ENCODE assay signal across 10 cellular contexts in genomic region chr17:8856205-8856603, GRCh38. TPM values are rescaled to one million over a fixed set of nuclear protein-coding genes. Genes with fewer than 3 reads are reported as not detected.
DNase-seq lines count a peak whose midpoint lies in the region; ATAC-seq and TF ChIP-seq lines count a peak whose summit lies in the region.
"Not testable (repeated sequence)": the region's sequence is repeated elsewhere in the genome, so short reads cannot be mapped to it uniquely, and the experiment has no call there.
"Had no signal": no experiment of that assay in that cellular context is flagged by ENCODE, and none has a peak within 500 bp of the region (broad histone marks: within the 10 kb centered on the region; RNA-seq: fewer than 3 reads in every experiment).

No MANE protein-coding gene starts in this region.

- not testable (repeated sequence) for H3K9me3 ChIP-seq in CD8-positive, alpha-beta T cell (ENCODE audit: low read length); left ventricle myocardium inferior (replicated peaks); osteoblast (ENCODE audit: low read depth, low read length)

- not testable (repeated sequence) for DNase-seq in CD8-positive, alpha-beta T cell; GM12864 (ENCODE audit: low read depth); activated B cell treated with CpG ODN at 0.5 μM for 24 hours; activated T-helper 2 cell treated with anti-CD3 and anti-CD28 coated beads, Interferon-gamma antibody, Interleukin-2, Interleukin-4, amounts not matched to agents 10 μg/mL and 5 μg/mL and 100 μg/mL, durations not matched to agents 14 hours and 24 hours and 36 hours (ENCODE audit: low spot score); left ventricle myocardium inferior; osteoblast (ENCODE audit: insufficient read length, low spot score, missing footprints)

- not testable (repeated sequence) for H3K36me3 ChIP-seq in CD8-positive, alpha-beta T cell (ENCODE audit: insufficient read depth, low read length); left ventricle myocardium inferior; osteoblast (ENCODE audit: insufficient read depth, low read length)

- H3K4me3 ChIP-seq in CD8-positive, alpha-beta T cell (ENCODE audit: low read depth, low read length); left ventricle myocardium inferior; osteoblast (ENCODE audit: insufficient read depth, low read length): not testable (repeated sequence)
- peak overlapping the region; percentile 12; the same call in 1 of the 2 replicates for H3K4me3 ChIP-seq in GM12864 (ENCODE audit: low read depth, low read length)

- intact Hi-C loops in CD8-positive, alpha-beta T cell (cut with DNase I, micrococcal nuclease); activated B cell treated with CpG ODN at 0.5 μM for 24 hours (cut with micrococcal nuclease); left ventricle myocardium inferior (cut with micrococcal nuclease): not testable (repeated sequence)
- intact Hi-C loops in activated T-helper 2 cell treated with anti-CD3 and anti-CD28 coated beads, Interferon-gamma antibody, Interleukin-2, Interleukin-4, amounts not matched to agents 10 μg/mL and 5 μg/mL and 100 μg/mL, durations not matched to agents 14 hours and 24 hours and 36 hours (cut with micrococcal nuclease) = loop anchor here (10.0 kb wide), 1 partner anchor 111 kb away; the partner anchor contains the start of gene CCDC42

- peaks cover 13% of the 10 kb centered on the region for H3K4me1 ChIP-seq in CD8-positive, alpha-beta T cell (ENCODE audit: insufficient read depth, low read length)
- H3K4me1 ChIP-seq in left ventricle myocardium inferior (peaks cover 30% of the 10 kb centered on the region), osteoblast (ENCODE audit: insufficient read depth, low read length) (peaks cover 40% of the 10 kb centered on the region)

- H3K27me3 ChIP-seq in CD8-positive, alpha-beta T cell (ENCODE audit: insufficient read depth, low read length); left ventricle myocardium inferior (ENCODE audit: low read depth); osteoblast (ENCODE audit: insufficient read depth, low read length): not testable (repeated sequence)

- not testable (repeated sequence) for H3K36me3 Mint-ChIP-seq in CD8-positive, alpha-beta T cell; IgD-negative memory B cell; activated B cell treated with CpG ODN at 0.5 μM for 24 hours (ENCODE audit: low read depth)
- H3K36me3 Mint-ChIP-seq in activated T-helper 2 cell treated with anti-CD3 and anti-CD28 coated beads, Interferon-gamma antibody, Interleukin-2, Interleukin-4, amounts not matched to agents 10 μg/mL and 5 μg/mL and 100 μg/mL, durations not matched to agents 14 hours and 24 hours and 36 hours (ENCODE audit: low read depth) = peaks cover 22% of the 10 kb centered on the region

- H3K27ac Mint-ChIP-seq in CD8-positive, alpha-beta T cell; activated B cell treated with CpG ODN at 0.5 μM for 24 hours: not testable (repeated sequence)
- H3K27ac Mint-ChIP-seq in IgD-negative memory B cell = peak overlapping the region; percentile 48 to 84 (median 79)
- H3K27ac Mint-ChIP-seq in activated T-helper 2 cell treated with anti-CD3 and anti-CD28 coated beads, Interferon-gamma antibody, Interleukin-2, Interleukin-4, amounts not matched to agents 10 μg/mL and 5 μg/mL and 100 μg/mL, durations not matched to agents 14 hours and 24 hours and 36 hours = peak overlapping the region; percentile 52

- H3K27me3 Mint-ChIP-seq in CD8-positive, alpha-beta T cell (ENCODE audit: low read depth); IgD-negative memory B cell; activated B cell treated with CpG ODN at 0.5 μM for 24 hours; activated T-helper 2 cell treated with anti-CD3 and anti-CD28 coated beads, Interferon-gamma antibody, Interleukin-2, Interleukin-4, amounts not matched to agents 10 μg/mL and 5 μg/mL and 100 μg/mL, durations not matched to agents 14 hours and 24 hours and 36 hours (ENCODE audit: low read depth): not testable (repeated sequence)

- CTCF ChIA-PET in CD8-positive, alpha-beta T cell (lab: Charles Lee) = interaction anchor here (1.0 to 1.1 kb wide), 2 partner anchors 13 to 142 kb away, joined by 3 read pairs; no protein-coding TSS in a partner anchor
- CTCF ChIA-PET in activated B cell treated with CpG ODN at 0.5 μM for 24 hours (lab: Charles Lee) = not testable (repeated sequence)

- H2AFZ ChIP-seq in osteoblast (ENCODE audit: low read length) = not testable (repeated sequence)

- not testable (repeated sequence) for ATAC-seq in CD8-positive, alpha-beta T cell; activated B cell treated with CpG ODN at 0.5 μM for 24 hours (ENCODE audit: low read depth)

- not testable (repeated sequence) for H3K9me3 Mint-ChIP-seq in CD8-positive, alpha-beta T cell; IgD-negative memory B cell; activated B cell treated with CpG ODN at 0.5 μM for 24 hours; activated T-helper 2 cell treated with anti-CD3 and anti-CD28 coated beads, Interferon-gamma antibody, Interleukin-2, Interleukin-4, amounts not matched to agents 10 μg/mL and 5 μg/mL and 100 μg/mL, durations not matched to agents 14 hours and 24 hours and 36 hours

- peak overlapping the region; percentile 4 for H3K4me3 Mint-ChIP-seq in CD8-positive, alpha-beta T cell
- H3K4me3 Mint-ChIP-seq in IgD-negative memory B cell (peak overlapping the region; percentile 41 to 89 (median 72)), activated B cell treated with CpG ODN at 0.5 μM for 24 hours (peak overlapping the region; percentile 55)
- not testable (repeated sequence) for H3K4me3 Mint-ChIP-seq in activated T-helper 2 cell treated with anti-CD3 and anti-CD28 coated beads, Interferon-gamma antibody, Interleukin-2, Interleukin-4, amounts not matched to agents 10 μg/mL and 5 μg/mL and 100 μg/mL, durations not matched to agents 14 hours and 24 hours and 36 hours (ENCODE audit: low read depth)

- H4K20me1 ChIP-seq in osteoblast (ENCODE audit: insufficient read depth, low read length) = not testable (repeated sequence)

- H3K4me1 Mint-ChIP-seq in CD8-positive, alpha-beta T cell (ENCODE audit: low read depth) = peaks cover 22% of the 10 kb centered on the region
- H3K4me1 Mint-ChIP-seq in IgD-negative memory B cell (peaks cover 37 to 49% (median 45%) of the 10 kb centered on the region in 3 donors), activated B cell treated with CpG ODN at 0.5 μM for 24 hours (peaks cover 56% of the 10 kb centered on the region)
- H3K4me1 Mint-ChIP-seq in activated T-helper 2 cell treated with anti-CD3 and anti-CD28 coated beads, Interferon-gamma antibody, Interleukin-2, Interleukin-4, amounts not matched to agents 10 μg/mL and 5 μg/mL and 100 μg/mL, durations not matched to agents 14 hours and 24 hours and 36 hours (ENCODE audit: low read depth) = peaks cover 45% of the 10 kb centered on the region

- H3K4me2 ChIP-seq in osteoblast (ENCODE audit: insufficient read depth, low read length) = peak overlapping the region; percentile 67

- TF ChIP-seq CTCF in CD8-positive, alpha-beta T cell (IDR thresholded peaks at IDR 0.05); GM12864 (IDR thresholded peaks at IDR 0.05; ENCODE audit: low read depth, low read length, missing control alignments); activated B cell treated with CpG ODN at 0.5 μM for 24 hours (IDR thresholded peaks at IDR 0.05); left ventricle myocardium inferior (IDR thresholded peaks at IDR 0.05; ENCODE audit: borderline replicate concordance); osteoblast (IDR thresholded peaks at IDR 0.05; ENCODE audit: extremely low read depth, low read depth, low read length): not testable (repeated sequence)

- not testable (repeated sequence) for H3K27ac ChIP-seq in CD8-positive, alpha-beta T cell (ENCODE audit: low read depth, low read length); osteoblast (ENCODE audit: low read depth, low read length)
- H3K27ac ChIP-seq in left ventricle myocardium inferior (replicated peaks) = peak overlapping the region; percentile 72

- H3K79me2 ChIP-seq in osteoblast (ENCODE audit: insufficient read depth, low read length) = not testable (repeated sequence)

- POLR2A ChIA-PET in CD8-positive, alpha-beta T cell (lab: Charles Lee); activated B cell treated with CpG ODN at 0.5 μM for 24 hours (lab: Charles Lee): not testable (repeated sequence)

RNA-seq across cellular contexts. Expression of gene PIK3R6, which starts 11.3 kb away (rescaled TPM):
- total RNA-seq in CD8-positive, alpha-beta T cell = under 1 TPM; 0.46 to 0.56 TPM
- 7.7 TPM for polyA plus RNA-seq in IgD-negative memory B cell
- total RNA-seq in activated B cell treated with CpG ODN at 0.5 μM for 24 hours (0.91 TPM in 2 replicates), left ventricle myocardium inferior (1.2 TPM), osteoblast (not detected in 2 replicates)
- 9.8 and 10.1 TPM in 2 replicates for total RNA-seq in activated T-helper 2 cell treated with anti-CD3 and anti-CD28 coated beads, Interferon-gamma antibody, Interleukin-2, Interleukin-4, amounts not matched to agents 10 μg/mL and 5 μg/mL and 100 μg/mL, durations not matched to agents 14 hours and 24 hours and 36 hours
- total RNA-seq: Calu3, G401 had no signal

RNA-seq across cellular contexts. Expression of gene MFSD6L, which starts 57.0 kb away (rescaled TPM):
- total RNA-seq in CD8-positive, alpha-beta T cell = not detected
- not detected for polyA plus RNA-seq in IgD-negative memory B cell
- 0.20 TPM in 1 of 2 replicates, not detected in the other for total RNA-seq in activated B cell treated with CpG ODN at 0.5 μM for 24 hours
- total RNA-seq in activated T-helper 2 cell treated with anti-CD3 and anti-CD28 coated beads, Interferon-gamma antibody, Interleukin-2, Interleukin-4, amounts not matched to agents 10 μg/mL and 5 μg/mL and 100 μg/mL, durations not matched to agents 14 hours and 24 hours and 36 hours = 0.64 and 0.94 TPM in 2 replicates
- not detected for total RNA-seq in left ventricle myocardium inferior
- total RNA-seq in osteoblast = not detected in 2 replicates
- total RNA-seq: G401, H7 had no signal
